Comparison of ENCODE assay signal across 8 cellular contexts in the genomic region with DNA sequence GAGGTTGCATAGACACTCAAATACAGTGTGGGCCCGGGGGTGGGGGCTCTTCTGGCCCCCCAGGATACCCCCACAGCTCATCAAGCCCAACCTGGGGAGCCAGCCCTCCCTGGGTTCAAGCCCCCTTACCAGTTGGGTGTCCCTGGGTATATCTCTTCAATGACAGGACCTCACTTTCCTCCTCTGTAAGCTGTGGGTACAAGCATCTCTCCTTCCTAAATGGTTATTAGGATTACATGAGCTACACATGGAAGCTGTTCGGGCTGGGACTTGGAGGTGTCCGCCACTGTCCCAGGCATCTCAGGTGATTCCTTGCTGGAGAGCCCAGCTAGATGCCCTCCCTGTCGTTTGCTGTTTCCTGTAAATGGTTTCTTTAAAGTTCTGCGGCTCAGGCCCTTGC.
DNase-seq lines count a peak whose midpoint lies in the region; ATAC-seq, FAIRE-seq and TF ChIP-seq lines count a peak whose summit lies in the region.
"Not testable (repeated sequence)": the region's sequence is repeated elsewhere in the genome, so short reads cannot be mapped to it uniquely, and the experiment has no call there.

No MANE protein-coding gene starts in this region.

- POLR2A ChIA-PET in activated CD4-positive, alpha-beta memory T cell treated with anti-CD3 and anti-CD28 coated beads for 36 hours (lab: Charles Lee), result not testable (repeated sequence)
- POLR2A ChIA-PET in H1 (lab: Charles Lee; ENCODE audit: partially characterized antibody), result interaction anchor here (0.6 to 1.6 kb wide), 2 partner anchors 11 to 34 kb away, joined by 3 read pairs; no protein-coding TSS in a partner anchor

- FAIRE-seq in H1 (lab: Jason Lieb, UNC), result not testable (repeated sequence)

- peaks cover 62% of the 10 kb centered on the region for H4K20me1 ChIP-seq in DND-41 (ENCODE audit: insufficient read depth, low read length)
- peaks cover 18 to 20% of the 10 kb centered on the region in 2 experiments for H4K20me1 ChIP-seq in H1 (replicated peaks in 1 of 2; ENCODE audit: control insufficient read depth in 1 of 2, insufficient read depth in 2 of 2, low read length in 2 of 2)

- in situ Hi-C loops in transverse colon (cut with MboI; ENCODE audit: low pct_ligation_motif_present in 1 of 4, low pct_unique_long_range_greater_than_20kb in 1 of 4, low sequenced_read_pairs in 3 of 4), result loop anchor here in 1 of 4 donors (25.0 kb wide), 1 partner anchor 234 kb away; a partner anchor contains a TSS

- H4K91ac ChIP-seq in H1 (replicated peaks; ENCODE audit: insufficient read length, low read length), result not testable (repeated sequence)

- peak; percentile 2 for DNase-seq in DND-41
- peak; percentile 4 for DNase-seq in activated CD4-positive, alpha-beta memory T cell treated with anti-CD3 and anti-CD28 coated beads for 36 hours
- peak; percentile 37 for DNase-seq in activated effector memory CD4-positive, alpha-beta T cell treated with anti-CD3 and anti-CD28 coated beads, Interleukin-2, amount 50 U/mL, for 16 hours
- peak in 1 of 2 experiments; percentile 17 for DNase-seq in H1 (ENCODE audit: low read depth in 1 of 2, low spot score in 2 of 2)
- DNase-seq in right atrium auricular region (ENCODE audit: low spot score), result peak; percentile 40
- peak; percentile 49 for DNase-seq in mesenteric fat pad (ENCODE audit: low spot score)
- peak; percentile 32 for DNase-seq in posterior vena cava (ENCODE audit: low spot score)
- DNase-seq in transverse colon, result peak; percentile 1

- CTCF ChIA-PET in activated CD4-positive, alpha-beta memory T cell treated with anti-CD3 and anti-CD28 coated beads for 36 hours (lab: Charles Lee), result not testable (repeated sequence)
- CTCF ChIA-PET in H1 (lab: Charles Lee; ENCODE audit: partially characterized antibody), result interaction anchor here (0.6 to 1.3 kb wide), 2 partner anchors 10 to 1775 kb away, joined by 3 to 4 read pairs; no protein-coding TSS in a partner anchor

- not testable (repeated sequence) for H3K4me2 ChIP-seq in DND-41 (ENCODE audit: insufficient read depth, low read length); H1 (ENCODE audit: insufficient read depth in 1 of 2, low read depth in 2 of 2, low read length in 2 of 2)

- H3K9ac ChIP-seq in DND-41 (ENCODE audit: low read depth, low read length); H1 (replicated peaks in 1 of 4; ENCODE audit: extremely low read depth in 1 of 4, low read depth in 3 of 4, low read length in 3 of 4): not testable (repeated sequence)

- not testable (repeated sequence) for H2AK5ac ChIP-seq in H1 (ENCODE audit: low read depth, low read length)

- not testable (repeated sequence) for TF ChIP-seq RAD21 in H1 (IDR thresholded peaks at IDR 0.05 in 1 of 2, conservative IDR thresholded peaks at IDR 0.05 in 1 of 2; ENCODE audit: low read depth in 2 of 2, low read length in 2 of 2)

- H3K9me3 Mint-ChIP-seq in activated CD4-positive, alpha-beta memory T cell treated with anti-CD3 and anti-CD28 coated beads for 36 hours, result not testable (repeated sequence)

- not testable (repeated sequence) for H2BK15ac ChIP-seq in H1 (ENCODE audit: low read length)

- not testable (repeated sequence) for H3K4me3 Mint-ChIP-seq in activated CD4-positive, alpha-beta memory T cell treated with anti-CD3 and anti-CD28 coated beads for 36 hours

- ATAC-seq in DND-41 (ENCODE audit: insufficient read depth, low read depth), result not testable (repeated sequence)

- not testable (repeated sequence) for H3K4me1 ChIP-seq in DND-41 (ENCODE audit: insufficient read depth, low read length); H1 (replicated peaks in 1 of 4; ENCODE audit: control insufficient read depth in 3 of 4, insufficient read depth in 4 of 4, low read length in 3 of 4); right atrium auricular region; transverse colon

- H3K79me1 ChIP-seq in H1 (ENCODE audit: low read depth, low read length), result peaks cover 14% of the 10 kb centered on the region; the same call in 1 of the 2 replicates

- not testable (repeated sequence) for H3K4me3 ChIP-seq in DND-41 (ENCODE audit: low read depth in 1 of 2, low read length in 2 of 2); H1 (ENCODE audit: extremely low read depth in 1 of 4, insufficient read depth in 2 of 4, low read depth in 3 of 4, low read length in 4 of 4); right atrium auricular region; transverse colon

- 84% methylated on average over 5 of the region's 5 CpGs; no CpG with 5 or more reads in 1 of the 2 experiments for WGBS in H1 (ENCODE audit: extremely low coverage in 1 of 2, insufficient coverage in 1 of 2, insufficient read length in 1 of 2, insufficient replicate concordance in 2 of 2, low coverage in 1 of 2, low lambda C conversion rate in 2 of 2, missing lambda C conversion rate in 1 of 2), 2 experiments
- WGBS in transverse colon (ENCODE audit: low coverage in 1 of 2), 2 donors, result 90% methylated on average over 4 of the region's 5 CpGs; no CpG with 5 or more reads in 1 of the 2 donors

- H3K56ac ChIP-seq in H1 (replicated peaks; ENCODE audit: insufficient read length, low read depth, low read length), result not testable (repeated sequence)

- H3K14ac ChIP-seq in H1 (ENCODE audit: insufficient read length), result not testable (repeated sequence)

- not testable (repeated sequence) for H3K36me3 ChIP-seq in DND-41 (ENCODE audit: insufficient read depth, low read length); H1 (ENCODE audit: control insufficient read depth in 2 of 4, insufficient read depth in 4 of 4, low read length in 3 of 4); right atrium auricular region; transverse colon

- H4K5ac ChIP-seq in H1 (ENCODE audit: insufficient read length, low read depth, low read length), result not testable (repeated sequence)

- H3K4me1 Mint-ChIP-seq in activated CD4-positive, alpha-beta memory T cell treated with anti-CD3 and anti-CD28 coated beads for 36 hours (ENCODE audit: low read depth), result not testable (repeated sequence)

- not testable (repeated sequence) for H2AFZ ChIP-seq in DND-41 (ENCODE audit: low read depth, low read length); H1 (ENCODE audit: low read length)

- H3K18ac ChIP-seq in H1 (ENCODE audit: extremely low read depth, low read length), result not testable (repeated sequence)

- not testable (repeated sequence) for H2BK20ac ChIP-seq in H1 (ENCODE audit: low read length)

- not testable (repeated sequence) for H2BK5ac ChIP-seq in H1 (ENCODE audit: low read depth, low read length)

- not testable (repeated sequence) for TF ChIP-seq EP300 in H1 (IDR thresholded peaks at IDR 0.05; ENCODE audit: borderline replicate concordance in 1 of 2, low read depth in 2 of 2, low read length in 2 of 2); transverse colon (IDR thresholded peaks at IDR 0.05; ENCODE audit: low read depth)

- not testable (repeated sequence) for H3K9me3 ChIP-seq in DND-41 (ENCODE audit: insufficient read depth, low read length, severe bottlenecking); H1 (ENCODE audit: insufficient read depth in 2 of 2, low read depth in 1 of 2, low read length in 1 of 2); right atrium auricular region; transverse colon

- H3K27ac Mint-ChIP-seq in activated CD4-positive, alpha-beta memory T cell treated with anti-CD3 and anti-CD28 coated beads for 36 hours, result not testable (repeated sequence)

- not testable (repeated sequence) for H3K4ac ChIP-seq in H1 (replicated peaks; ENCODE audit: insufficient read length, low read depth, low read length)

- not testable (repeated sequence) for TF ChIP-seq CTCF in DND-41 (IDR thresholded peaks at IDR 0.05; ENCODE audit: borderline replicate concordance, extremely low read depth, low read length, poor library complexity, severe bottlenecking); H1 (IDR thresholded peaks at IDR 0.05; ENCODE audit: control extremely low read depth in 1 of 3, insufficient read depth in 1 of 3, low read depth in 1 of 3, low read length in 3 of 3); right atrium auricular region (IDR thresholded peaks at IDR 0.05); transverse colon (IDR thresholded peaks at IDR 0.05)

- not testable (repeated sequence) for H3K27me3 Mint-ChIP-seq in activated CD4-positive, alpha-beta memory T cell treated with anti-CD3 and anti-CD28 coated beads for 36 hours

- H3K27ac ChIP-seq in DND-41 (ENCODE audit: low read length); H1 (ENCODE audit: low read depth, low read length); right atrium auricular region; transverse colon: not testable (repeated sequence)

- TF ChIP-seq POLR2A in H1 (IDR thresholded peaks at IDR 0.05; ENCODE audit: control extremely low read depth in 1 of 2, low read depth in 2 of 2, low read length in 2 of 2); transverse colon (IDR thresholded peaks at IDR 0.05): not testable (repeated sequence)

- not testable (repeated sequence) for H2BK120ac ChIP-seq in H1 (replicated peaks; ENCODE audit: low read depth, low read length)

- not testable (repeated sequence) for H3K36me3 Mint-ChIP-seq in activated CD4-positive, alpha-beta memory T cell treated with anti-CD3 and anti-CD28 coated beads for 36 hours

- H3K27me3 ChIP-seq in DND-41 (ENCODE audit: insufficient read depth, low read length, poor library complexity); H1 (replicated peaks in 1 of 4; ENCODE audit: control insufficient read depth in 3 of 4, extremely low read depth in 1 of 4, insufficient read depth in 3 of 4, low read length in 3 of 4); right atrium auricular region; transverse colon: not testable (repeated sequence)

- not testable (repeated sequence) for H2BK12ac ChIP-seq in H1 (ENCODE audit: low read depth, low read length)

- not testable (repeated sequence) for H3K23ac ChIP-seq in H1 (ENCODE audit: insufficient read length)

- H3K79me2 ChIP-seq in DND-41 (ENCODE audit: insufficient read depth, low read length), result peaks cover 85% of the 10 kb centered on the region
- peaks cover 34 to 94% of the 10 kb centered on the region in 2 experiments for H3K79me2 ChIP-seq in H1 (ENCODE audit: control insufficient read depth in 1 of 2, insufficient read depth in 2 of 2, low read length in 2 of 2)

- intact Hi-C loops in activated CD4-positive, alpha-beta memory T cell treated with anti-CD3 and anti-CD28 coated beads for 36 hours (cut with micrococcal nuclease); posterior vena cava (cut with DNase I); transverse colon (cut with DNase I; ENCODE audit: low total_unique reads): not testable (repeated sequence)

- peak overlapping the region; percentile 51; the same call in 1 of the 2 replicates for H4K8ac ChIP-seq in H1 (ENCODE audit: extremely low read depth, insufficient read depth, low read length)

- not testable (repeated sequence) for H3K23me2 ChIP-seq in H1 (ENCODE audit: low read depth, low read length)
